In the genomic region with DNA sequence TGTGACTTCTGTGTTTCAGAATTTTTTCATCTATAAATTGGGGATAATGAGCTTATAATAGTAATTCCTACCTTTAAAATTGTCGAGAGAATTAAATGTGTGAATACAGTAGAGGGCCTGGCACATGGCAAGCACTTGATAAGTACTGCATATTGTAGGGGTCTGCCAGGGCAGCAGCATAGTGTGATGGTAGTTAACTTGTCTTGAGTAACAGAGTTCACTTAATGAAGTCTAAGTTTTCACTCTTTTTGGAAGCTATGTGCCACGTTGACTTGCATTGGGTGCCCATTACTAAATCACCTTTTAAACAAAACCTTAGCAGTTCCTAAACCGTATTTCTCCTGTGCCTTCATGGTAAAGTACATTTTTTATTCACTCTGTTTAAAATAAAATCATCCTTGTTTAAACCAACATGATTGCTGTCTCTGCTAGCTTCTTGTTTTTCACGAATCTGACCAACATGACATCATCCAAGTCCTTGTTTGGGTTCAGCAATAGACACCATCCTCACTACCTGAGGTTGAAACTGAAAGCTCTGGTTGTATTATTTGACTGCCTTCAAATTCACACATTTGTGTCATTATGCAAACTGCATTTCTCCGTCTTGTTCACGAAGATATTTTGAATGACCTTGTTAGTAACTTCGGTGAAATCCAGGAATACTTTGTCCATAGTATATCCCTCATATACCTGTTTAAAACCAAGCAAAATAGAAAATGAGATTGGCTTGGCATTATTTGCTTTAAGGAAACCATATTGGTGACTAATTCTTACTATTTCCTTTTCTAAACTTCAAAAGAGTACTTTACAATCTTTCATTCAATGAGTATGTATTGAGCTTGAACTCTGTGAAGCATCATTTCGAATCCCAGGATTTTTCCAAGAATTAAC, we compare ENCODE assay signal across 1 cellular context.
TF ChIP-seq lines count a peak whose summit lies in the region.

No MANE protein-coding gene starts in this region.

TF ChIP-seq in IMR-90, 13 proteins besides CTCF, POLR2A, EP300 and RAD21 (continued from another document):
- TF ChIP-seq, protein P1, sequence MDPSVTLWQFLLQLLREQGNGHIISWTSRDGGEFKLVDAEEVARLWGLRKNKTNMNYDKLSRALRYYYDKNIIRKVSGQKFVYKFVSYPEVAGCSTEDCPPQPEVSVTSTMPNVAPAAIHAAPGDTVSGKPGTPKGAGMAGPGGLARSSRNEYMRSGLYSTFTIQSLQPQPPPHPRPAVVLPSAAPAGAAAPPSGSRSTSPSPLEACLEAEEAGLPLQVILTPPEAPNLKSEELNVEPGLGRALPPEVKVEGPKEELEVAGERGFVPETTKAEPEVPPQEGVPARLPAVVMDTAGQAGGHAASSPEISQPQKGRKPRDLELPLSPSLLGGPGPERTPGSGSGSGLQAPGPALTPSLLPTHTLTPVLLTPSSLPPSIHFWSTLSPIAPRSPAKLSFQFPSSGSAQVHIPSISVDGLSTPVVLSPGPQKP (IDR thresholded peaks at IDR 0.05; ENCODE audit: borderline replicate concordance, low read depth, low read length): no peak
- TF ChIP-seq CEBPB (IDR thresholded peaks at IDR 0.05; ENCODE audit: low read depth, low read length) (no peak), SMC3 (IDR thresholded peaks at IDR 0.05; ENCODE audit: low read depth, low read length) (no peak), BHLHE40 (IDR thresholded peaks at IDR 0.05; ENCODE audit: low read depth, low read length) (no peak), MAFK (IDR thresholded peaks at IDR 0.05; ENCODE audit: low read depth, low read length) (no peak), CHD1 (IDR thresholded peaks at IDR 0.05; ENCODE audit: low read depth, low read length) (no peak), RCOR1 (IDR thresholded peaks at IDR 0.05; ENCODE audit: insufficient replicate concordance, low read length) (no peak), MAZ (IDR thresholded peaks at IDR 0.05; ENCODE audit: borderline replicate concordance, low read depth, low read length) (no peak), FOS (IDR thresholded peaks at IDR 0.05; ENCODE audit: low read depth, low read length) (no peak), RFX5 (IDR thresholded peaks at IDR 0.05; ENCODE audit: low read depth, low read length) (no peak)
- TF ChIP-seq, protein P2, sequence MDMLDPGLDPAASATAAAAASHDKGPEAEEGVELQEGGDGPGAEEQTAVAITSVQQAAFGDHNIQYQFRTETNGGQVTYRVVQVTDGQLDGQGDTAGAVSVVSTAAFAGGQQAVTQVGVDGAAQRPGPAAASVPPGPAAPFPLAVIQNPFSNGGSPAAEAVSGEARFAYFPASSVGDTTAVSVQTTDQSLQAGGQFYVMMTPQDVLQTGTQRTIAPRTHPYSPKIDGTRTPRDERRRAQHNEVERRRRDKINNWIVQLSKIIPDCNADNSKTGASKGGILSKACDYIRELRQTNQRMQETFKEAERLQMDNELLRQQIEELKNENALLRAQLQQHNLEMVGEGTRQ (IDR thresholded peaks at IDR 0.05; ENCODE audit: low read depth, low read length): no peak
